17 cellular contexts compared by ENCODE assay signal in genomic region chr10:30527623-30528426, GRCh38.
DNase-seq lines count a peak whose midpoint lies in the region; ATAC-seq, FAIRE-seq and TF ChIP-seq lines count a peak whose summit lies in the region.
"Had no signal": no experiment of that assay in that cellular context is flagged by ENCODE, and none has a peak within 500 bp of the region (broad histone marks: within the 10 kb centered on the region; RNA-seq: fewer than 3 reads in every experiment).

No MANE protein-coding gene starts in this region.

- 42% methylated on average over 12 of the region's 12 CpGs for WGBS in K562 (ENCODE audit: insufficient coverage, low coverage, missing lambda C conversion rate)
- WGBS in GM23248 (ENCODE audit: low coverage in 1 of 2, low lambda C conversion rate in 2 of 2, missing lambda C conversion rate in 2 of 2), 2 experiments: 79 to 82% methylated on average over 12 of the region's 12 CpGs

- TF ChIP-seq EP300 in K562 (IDR thresholded peaks at IDR 0.05; ENCODE audit: low read length): no peak

- H4K20me1 ChIP-seq in K562 (replicated peaks; ENCODE audit: control insufficient read depth, insufficient read depth, low read length): no peaks in the 10 kb centered on the region
- H4K20me1 ChIP-seq in neural progenitor cell (ENCODE audit: low read depth): no peaks in the 10 kb centered on the region
- no peaks in the 10 kb centered on the region for H4K20me1 ChIP-seq in GM23248 (ENCODE audit: insufficient read depth)

- DNase-seq in activated CD4-positive, alpha-beta T cell treated with anti-CD3 and anti-CD28 coated beads for 36 hours: no peak
- no peak for DNase-seq in activated CD4-positive, alpha-beta T cell treated with anti-CD3 and anti-CD28 coated beads for 48 hours
- DNase-seq in HuH-7.5 (ENCODE audit: low spot score) (peak; percentile 47), K562 (ENCODE audit: extremely low read depth in 1 of 4, low spot score in 3 of 4) (peak in 1 of 4 experiments; percentile 28), neural progenitor cell (ENCODE audit: low spot score) (no peak), GM23248 (no peak)
- DNase-seq: ACHN; activated CD4-positive, CD25-positive, alpha-beta regulatory T cell treated with anti-CD3 and anti-CD28 coated beads, Interleukin-2, amount 50 U/mL, for 72 hours; DMS79; GOT3; MM.1S; posterior cingulate gyrus had no signal

- no TSS peak for BruUV-seq in K562 (replicated peaks; lab: Mats Ljungman, UMichigan)

- H3K4me1 ChIP-seq in K562 (replicated peaks in 1 of 2; ENCODE audit: control insufficient read depth in 2 of 2, insufficient read depth in 2 of 2, low read length in 2 of 2): peaks cover 4 to 13% of the 10 kb centered on the region in 2 experiments; a peak in 4 of 5 replicates
- no peaks in the 10 kb centered on the region for H3K4me1 ChIP-seq in neural progenitor cell
- H3K4me1 ChIP-seq in GM23248 (ENCODE audit: insufficient read depth): peaks cover 9% of the 10 kb centered on the region

- no peak for FAIRE-seq in K562 (lab: Jason Lieb, UNC)
- FAIRE-seq: GM12892 had no signal

- TF ChIP-seq POLR2A in K562 (conservative IDR thresholded peaks at IDR 0.05): no peak

- no peaks in the 10 kb centered on the region for H3K9me3 Mint-ChIP-seq in activated CD4-positive, alpha-beta T cell treated with anti-CD3 and anti-CD28 coated beads for 36 hours (ENCODE audit: low read depth)
- peaks cover 1% of the 10 kb centered on the region for H3K9me3 Mint-ChIP-seq in neural progenitor cell

- POLR2A ChIA-PET in activated CD4-positive, alpha-beta T cell treated with anti-CD3 and anti-CD28 coated beads for 36 hours (lab: Charles Lee): no interaction called here
- POLR2A ChIA-PET in K562 (lab: Yijun Ruan, JAX): no interaction called here

- peak overlapping the region; percentile 55 for H3K27ac Mint-ChIP-seq in activated CD4-positive, alpha-beta T cell treated with anti-CD3 and anti-CD28 coated beads for 36 hours
- H3K27ac Mint-ChIP-seq in neural progenitor cell: no peak overlapping the region

- TF ChIP-seq CTCF in K562 (IDR thresholded peaks at IDR 0.05 in 2 of 3, conservative IDR thresholded peaks at IDR 0.05 in 1 of 3; ENCODE audit: insufficient read depth in 2 of 3, low read depth in 1 of 3, low read length in 3 of 3): no peak
- TF ChIP-seq CTCF in neural progenitor cell (IDR thresholded peaks at IDR 0.05): no peak

- peaks cover 58% of the 10 kb centered on the region for H3K4me1 Mint-ChIP-seq in activated CD4-positive, alpha-beta T cell treated with anti-CD3 and anti-CD28 coated beads for 36 hours
- peaks cover 32% of the 10 kb centered on the region for H3K4me1 Mint-ChIP-seq in neural progenitor cell

- H3K4me2 ChIP-seq in K562 (ENCODE audit: insufficient read depth, low read length): peak overlapping the region; percentile 29; the same call in 1 of the 2 replicates
- no peak overlapping the region for H3K4me2 ChIP-seq in neural progenitor cell
- no peak overlapping the region for H3K4me2 ChIP-seq in GM23248 (ENCODE audit: unreplicated experiment)

- intact Hi-C loops in activated CD4-positive, alpha-beta T cell treated with anti-CD3 and anti-CD28 coated beads for 36 hours (cut with DNase I, micrococcal nuclease): no loop called here
- intact Hi-C loops in K562 (cut with micrococcal nuclease): no loop called here

- H3K36me3 Mint-ChIP-seq in activated CD4-positive, alpha-beta T cell treated with anti-CD3 and anti-CD28 coated beads for 36 hours (ENCODE audit: low read depth): no peaks in the 10 kb centered on the region
- no peaks in the 10 kb centered on the region for H3K36me3 Mint-ChIP-seq in neural progenitor cell

- H3K27me3 ChIP-seq in K562 (ENCODE audit: control insufficient read depth in 2 of 2, insufficient read depth in 2 of 2, low read length in 2 of 2): no peaks in the 10 kb centered on the region
- no peaks in the 10 kb centered on the region for H3K27me3 ChIP-seq in neural progenitor cell
- no peaks in the 10 kb centered on the region for H3K27me3 ChIP-seq in GM23248 (replicated peaks; ENCODE audit: insufficient read depth)

- peak overlapping the region; percentile 75 for H2AFZ ChIP-seq in K562 (ENCODE audit: low read depth, low read length)
- H2AFZ ChIP-seq in neural progenitor cell (replicated peaks): no peak overlapping the region
- no peak overlapping the region for H2AFZ ChIP-seq in GM23248

- no peak for TF ChIP-seq RAD21 in K562 (CRISPR knock-in tag; conservative IDR thresholded peaks at IDR 0.05 in 1 of 2, IDR thresholded peaks at IDR 0.05 in 1 of 2)

- CTCF ChIA-PET in activated CD4-positive, alpha-beta T cell treated with anti-CD3 and anti-CD28 coated beads for 36 hours (lab: Charles Lee): no interaction called here
- CTCF ChIA-PET in K562 (lab: Yijun Ruan, JAX; ENCODE audit: low intra/inter-chr PET ratio): no interaction called here

- H3K4me3 ChIP-seq in K562 (no peak overlapping the region), neural progenitor cell (no peak overlapping the region), GM23248 (no peak overlapping the region)

- in situ Hi-C loops in K562 (cut with MboI) (no loop called here), GM23248 (cut with MboI) (no loop called here)

- no peak for ATAC-seq in activated CD4-positive, alpha-beta T cell treated with anti-CD3 and anti-CD28 coated beads for 36 hours
- ATAC-seq in K562 (peak; percentile 70), HG02678 (IDR thresholded peaks at IDR 0.05; ENCODE audit: unreplicated experiment) (no peak), GM18867 (IDR thresholded peaks at IDR 0.05; ENCODE audit: unreplicated experiment) (no peak)
- ATAC-seq: esophagus mucosa, SK-N-SH treated with all-trans-retinoic acid at 6 μM for 48 hours had no signal

- H3K9me2 ChIP-seq in GM23248 (ENCODE audit: insufficient read depth): no peaks in the 10 kb centered on the region

- no peaks in the 10 kb centered on the region for H3K9me1 ChIP-seq in K562 (ENCODE audit: control insufficient read depth, insufficient read depth, low read length)

- H3K36me3 ChIP-seq in K562 (ENCODE audit: control insufficient read depth, insufficient read depth, low read length) (no peaks in the 10 kb centered on the region), neural progenitor cell (no peaks in the 10 kb centered on the region), GM23248 (ENCODE audit: low read depth) (no peaks in the 10 kb centered on the region)

- no peaks in the 10 kb centered on the region for H3K9me3 ChIP-seq in K562 (replicated peaks; ENCODE audit: control insufficient read depth, insufficient read depth, low read depth, low read length)
- H3K9me3 ChIP-seq in neural progenitor cell (ENCODE audit: low read depth): no peaks in the 10 kb centered on the region
- no peaks in the 10 kb centered on the region for H3K9me3 ChIP-seq in GM23248 (ENCODE audit: low read depth)

- no peak overlapping the region for H3K4me3 Mint-ChIP-seq in activated CD4-positive, alpha-beta T cell treated with anti-CD3 and anti-CD28 coated beads for 36 hours
- peak overlapping the region; percentile 16 for H3K4me3 Mint-ChIP-seq in neural progenitor cell

- H3F3A ChIP-seq in neural progenitor cell (ENCODE audit: low read depth) (no peaks in the 10 kb centered on the region), GM23248 (ENCODE audit: insufficient read depth) (no peaks in the 10 kb centered on the region)

- H3K79me2 ChIP-seq in K562 (ENCODE audit: control insufficient read depth, insufficient read depth, low read length) (no peaks in the 10 kb centered on the region), neural progenitor cell (ENCODE audit: low read depth) (no peaks in the 10 kb centered on the region), GM23248 (ENCODE audit: insufficient read depth) (no peaks in the 10 kb centered on the region)

- H3K9ac ChIP-seq in K562 (ENCODE audit: insufficient read depth in 1 of 2, low read depth in 2 of 2, low read length in 2 of 2) (no peak overlapping the region), neural progenitor cell (no peak overlapping the region), GM23248 (no peak overlapping the region)

- H3K27me3 Mint-ChIP-seq in activated CD4-positive, alpha-beta T cell treated with anti-CD3 and anti-CD28 coated beads for 36 hours: no peaks in the 10 kb centered on the region
- H3K27me3 Mint-ChIP-seq in neural progenitor cell (ENCODE audit: insufficient read depth, low read depth): peaks cover 4% of the 10 kb centered on the region

- H3K27ac ChIP-seq in K562 (ENCODE audit: extremely low read depth, low read depth, low read length) (no peak overlapping the region), neural progenitor cell (no peak overlapping the region), GM23248 (no peak overlapping the region)

TF ChIP-seq in K562, 482 proteins besides CTCF, POLR2A, EP300 and RAD21 (continues in another document):
- TF ChIP-seq CBFA2T3 (IDR thresholded peaks at IDR 0.05) (peak; percentile 28; the same call in 1 of the 2 replicates), ZNF384 (IDR thresholded peaks at IDR 0.05; ENCODE audit: low read depth, low read length) (peak; percentile 54), ZNF224 (CRISPR knock-in tag; IDR thresholded peaks at IDR 0.05) (no peak)
